In the genomic region with DNA sequence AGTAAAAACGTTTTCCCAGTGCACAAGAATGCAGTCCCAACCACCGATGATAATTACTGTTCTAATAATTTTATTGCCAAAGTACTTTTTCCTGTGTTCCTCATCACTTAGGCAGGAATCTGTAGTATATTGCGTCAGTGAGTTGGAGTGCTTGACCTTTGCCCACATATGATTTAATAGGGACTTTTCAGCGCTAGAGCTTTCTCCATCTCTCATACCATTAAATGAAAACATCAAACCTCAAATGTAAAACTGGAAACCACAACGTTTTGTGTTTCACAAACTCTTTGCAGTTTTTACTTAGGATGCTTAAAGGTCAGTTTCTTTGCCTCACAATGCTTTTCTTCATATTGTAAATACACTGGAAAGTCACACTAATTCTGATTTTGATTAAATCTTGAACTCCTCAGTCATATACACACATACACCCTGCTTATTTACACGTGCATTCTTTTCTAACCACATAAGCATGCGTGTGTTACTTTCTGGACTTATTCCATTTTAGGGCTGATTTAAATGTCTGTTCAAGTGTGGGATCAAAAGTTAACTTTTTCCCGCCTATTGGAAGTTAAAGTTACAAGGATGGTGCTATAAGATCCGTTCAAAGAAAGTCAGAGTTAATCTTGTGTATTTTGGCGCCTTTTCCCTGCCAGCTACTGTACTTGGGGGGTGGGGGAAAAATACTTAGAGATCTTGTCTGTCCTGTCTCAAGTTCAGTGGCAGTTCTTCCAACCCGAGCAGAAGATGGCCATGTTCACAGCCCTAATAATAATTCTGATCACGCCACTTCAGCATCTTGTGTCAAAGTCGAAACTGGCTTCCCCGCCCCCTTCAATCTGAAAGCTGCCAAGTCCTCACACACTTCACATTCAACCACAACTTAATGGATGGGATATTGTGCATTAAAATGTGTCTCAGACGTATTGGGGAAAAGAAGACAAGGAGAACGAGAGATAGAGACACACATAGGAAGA, we compare ENCODE assay signal across 9 cellular contexts. TPM values are rescaled to one million over a fixed set of nuclear protein-coding genes. Genes with fewer than 3 reads are reported as not detected.
A peak's percentile ranks its signal among the peaks of the same experiment; 100 is the strongest.
DNase-seq lines count a peak whose midpoint lies in the region; ATAC-seq, FAIRE-seq and TF ChIP-seq lines count a peak whose summit lies in the region.
"Had no signal": no experiment of that assay in that cellular context is flagged by ENCODE, and none has a peak within 500 bp of the region (broad histone marks: within the 10 kb centered on the region; RNA-seq: fewer than 3 reads in every experiment).

No MANE protein-coding gene starts in this region.

- H4K20me1 ChIP-seq in astrocyte (ENCODE audit: insufficient read depth, low read length): no peaks in the 10 kb centered on the region

- peak overlapping the region; percentile 64 for H3K27ac Mint-ChIP-seq in astrocyte (ENCODE audit: unreplicated experiment)

- H3K27ac ChIP-seq in astrocyte (ENCODE audit: low read depth, low read length): peak overlapping the region; percentile 61
- H3K27ac ChIP-seq in temporal lobe (ENCODE audit: low read depth, low read length): peak overlapping the region; percentile 46

- H3K9me3 Mint-ChIP-seq in astrocyte (ENCODE audit: unreplicated experiment): no peaks in the 10 kb centered on the region

- peak; percentile 81 for FAIRE-seq in astrocyte (lab: Jason Lieb, UNC)
- FAIRE-seq: TTC549 had no signal

- H3K36me3 ChIP-seq in astrocyte (ENCODE audit: insufficient read depth, low read length): no peaks in the 10 kb centered on the region

- peaks cover 37% of the 10 kb centered on the region for H3K4me1 Mint-ChIP-seq in astrocyte (ENCODE audit: low read depth, unreplicated experiment)

- peak overlapping the region; percentile 72 for H3K4me3 ChIP-seq in astrocyte (ENCODE audit: insufficient read depth, low read depth, low read length)

- ATAC-seq in GM21737 (IDR thresholded peaks at IDR 0.05; ENCODE audit: unreplicated experiment) (no peak), GM19328 (IDR thresholded peaks at IDR 0.05; ENCODE audit: unreplicated experiment) (no peak)

- DNase-seq in DMS79 (lab: John Stamatoyannopoulos, UW) (peak; percentile 65), LoVo (ENCODE audit: low spot score) (peak; percentile 68), astrocyte (ENCODE audit: low read depth) (peak; percentile 97), kidney tubule cell (ENCODE audit: low spot score) (peak; percentile 63), GF-D8 (lab: John Stamatoyannopoulos, UW) (no peak)

- TF ChIP-seq CTCF in astrocyte (IDR thresholded peaks at IDR 0.05; ENCODE audit: insufficient read depth, low read depth, low read length): no peak

- H3K79me2 ChIP-seq in astrocyte (ENCODE audit: insufficient read depth, low read length): peaks cover 19% of the 10 kb centered on the region

- H3K9ac ChIP-seq in astrocyte (ENCODE audit: low read length): peak overlapping the region; percentile 85

- no peaks in the 10 kb centered on the region for H3K9me3 ChIP-seq in astrocyte (ENCODE audit: insufficient read depth, low read depth, low read length)

- H3K27me3 ChIP-seq in astrocyte (ENCODE audit: insufficient read depth, low read length): no peaks in the 10 kb centered on the region

- H3K36me3 Mint-ChIP-seq in astrocyte (ENCODE audit: low read depth, unreplicated experiment): peaks cover 1% of the 10 kb centered on the region

- H2AFZ ChIP-seq in astrocyte (ENCODE audit: low read depth, low read length): no peak overlapping the region

- H3K4me3 Mint-ChIP-seq in astrocyte (ENCODE audit: unreplicated experiment): peak overlapping the region; percentile 92

- H3K4me2 ChIP-seq in astrocyte (ENCODE audit: low read length): peak overlapping the region; percentile 89

- H3K4me1 ChIP-seq in astrocyte (ENCODE audit: insufficient read depth, low read length): peaks cover 22% of the 10 kb centered on the region

- peaks cover 2% of the 10 kb centered on the region for H3K27me3 Mint-ChIP-seq in astrocyte (ENCODE audit: low read depth, unreplicated experiment)

RNA-seq across cellular contexts. Expression of a gene that starts 6.6 kb away (rescaled TPM):
- total RNA-seq in astrocyte (8.8 and 9.4 TPM in 2 replicates), temporal lobe (139 TPM)

Comparison
In these comparisons a context has a peak if more than half of its experiments do, and no peak if none do; other contexts are left out.
1. RNA of a gene that starts 6.6 kb away (total RNA-seq): 139 TPM in temporal lobe (single experiment); 8.8 to 9.4 TPM in astrocyte; every median in the first group is over 10 times any median in the second.